Comparison of ENCODE assay signal across 10 cellular contexts in genomic region chr1:198176179-198176578, GRCh38. TPM values are rescaled to one million over a fixed set of nuclear protein-coding genes. Genes with fewer than 3 reads are reported as not detected.
DNase-seq lines count a peak whose midpoint lies in the region; ATAC-seq and TF ChIP-seq lines count a peak whose summit lies in the region.
"Had no signal": no experiment of that assay in that cellular context is flagged by ENCODE, and none has a peak within 500 bp of the region (broad histone marks: within the 10 kb centered on the region; RNA-seq: fewer than 3 reads in every experiment).

No MANE protein-coding gene starts in this region.

- H3K9me3 Mint-ChIP-seq in activated CD4-positive, alpha-beta T cell treated with anti-CD3 and anti-CD28 coated beads, Interleukin-2, amount 10 ng/mL, durations not matched to agents 24 days and 14 days: no peaks in the 10 kb centered on the region
- H3K9me3 Mint-ChIP-seq in activated naive CD4-positive, alpha-beta T cell treated with anti-CD3 and anti-CD28 coated beads, Interleukin-2, amount 50 U/mL, for 72 hours: no peaks in the 10 kb centered on the region
- H3K9me3 Mint-ChIP-seq in stimulated activated effector memory CD8-positive, alpha-beta T cell treated with anti-CD3 and anti-CD28 coated beads, Interleukin-12 subunit alpha, Interleukin-12 subunit beta, amount 100 ng/mL, for 72 hours: no peaks in the 10 kb centered on the region

- no peaks in the 10 kb centered on the region for H3K27me3 Mint-ChIP-seq in activated CD4-positive, alpha-beta T cell treated with anti-CD3 and anti-CD28 coated beads, Interleukin-2, amount 10 ng/mL, durations not matched to agents 24 days and 14 days

- peaks cover 2 to 8% of the 10 kb centered on the region in 2 experiments for H3K36me3 ChIP-seq in SK-N-SH (replicated peaks in 1 of 2; ENCODE audit: control insufficient read depth in 1 of 2, insufficient read depth in 2 of 2, low read length in 1 of 2)

- no peak for TF ChIP-seq CTCF in SK-N-SH (IDR thresholded peaks at IDR 0.05)

- H3K27me3 ChIP-seq in SK-N-SH (ENCODE audit: insufficient read depth): no peaks in the 10 kb centered on the region

- H3K4me2 ChIP-seq in SK-N-SH: no peak overlapping the region

- WGBS in SK-N-SH (ENCODE audit: low lambda C conversion rate): 100% methylated on average over 1 of the region's 1 CpG

- no peak overlapping the region for H3K4me3 ChIP-seq in SK-N-SH (ENCODE audit: low read depth in 2 of 2, low read length in 1 of 2)

- no peak for TF ChIP-seq EP300 in SK-N-SH (IDR thresholded peaks at IDR 0.05; ENCODE audit: borderline replicate concordance in 1 of 2, low read depth in 1 of 2, low read length in 1 of 2)

- no peak for TF ChIP-seq RAD21 in SK-N-SH (IDR thresholded peaks at IDR 0.05; ENCODE audit: low read length)

- H4K20me1 ChIP-seq in SK-N-SH (ENCODE audit: insufficient read depth): peaks cover 97% of the 10 kb centered on the region

- peaks cover 10 to 24% of the 10 kb centered on the region in 2 experiments; a peak in 3 of 4 replicates for H3K4me1 ChIP-seq in SK-N-SH (ENCODE audit: control insufficient read depth in 1 of 2, insufficient read depth in 2 of 2, low read depth in 1 of 2, low read length in 1 of 2)

- peaks cover 29% of the 10 kb centered on the region for H3F3A ChIP-seq in SK-N-SH (replicated peaks; ENCODE audit: insufficient read depth)

- H2AFZ ChIP-seq in SK-N-SH (ENCODE audit: low read depth): no peak overlapping the region

- CTCF ChIA-PET in SK-N-SH (lab: Yijun Ruan, JAX): no interaction called here

- H3K27ac Mint-ChIP-seq in activated CD4-positive, alpha-beta T cell treated with anti-CD3 and anti-CD28 coated beads, Interleukin-2, amount 10 ng/mL, durations not matched to agents 24 days and 14 days: peak overlapping the region; percentile 23
- peak overlapping the region; percentile 89 to 90 for H3K27ac Mint-ChIP-seq in activated naive CD4-positive, alpha-beta T cell treated with anti-CD3 and anti-CD28 coated beads, Interleukin-2, amount 50 U/mL, for 72 hours
- peak overlapping the region; percentile 68 for H3K27ac Mint-ChIP-seq in stimulated activated effector memory CD8-positive, alpha-beta T cell treated with anti-CD3 and anti-CD28 coated beads, Interleukin-12 subunit alpha, Interleukin-12 subunit beta, amount 100 ng/mL, for 72 hours

- peak; percentile 18 for ATAC-seq in HG02973 (IDR thresholded peaks at IDR 0.05; ENCODE audit: unreplicated experiment)
- ATAC-seq in activated naive CD4-positive, alpha-beta T cell treated with anti-CD3 and anti-CD28 coated beads, Interleukin-2, amount 50 U/mL, for 72 hours: peak; percentile 26 to 47
- ATAC-seq in stimulated activated effector memory CD8-positive, alpha-beta T cell treated with anti-CD3 and anti-CD28 coated beads, Interleukin-12 subunit alpha, Interleukin-12 subunit beta, amount 100 ng/mL, for 72 hours: peak; percentile 52

- peaks cover 5% of the 10 kb centered on the region for H3K36me3 Mint-ChIP-seq in activated CD4-positive, alpha-beta T cell treated with anti-CD3 and anti-CD28 coated beads, Interleukin-2, amount 10 ng/mL, durations not matched to agents 24 days and 14 days (ENCODE audit: low read depth)
- H3K36me3 Mint-ChIP-seq in activated naive CD4-positive, alpha-beta T cell treated with anti-CD3 and anti-CD28 coated beads, Interleukin-2, amount 50 U/mL, for 72 hours: no peaks in the 10 kb centered on the region
- peaks cover 4% of the 10 kb centered on the region for H3K36me3 Mint-ChIP-seq in stimulated activated effector memory CD8-positive, alpha-beta T cell treated with anti-CD3 and anti-CD28 coated beads, Interleukin-12 subunit alpha, Interleukin-12 subunit beta, amount 100 ng/mL, for 72 hours

- H3K9me2 ChIP-seq in SK-N-SH: no peaks in the 10 kb centered on the region

- no peak overlapping the region for H3K9ac ChIP-seq in SK-N-SH

- DNase-seq in activated CD4-positive, alpha-beta T cell treated with anti-CD3 and anti-CD28 coated beads, Interleukin-2, amount 10 ng/mL, durations not matched to agents 24 days and 14 days: peak; percentile 53
- DNase-seq in activated CD4-positive, alpha-beta T cell treated with anti-CD3 and anti-CD28 coated beads, Interleukin-2, amount 50 U/mL, for 1 hour: no peak
- no peak for DNase-seq in activated naive CD4-positive, alpha-beta T cell treated with anti-CD3 and anti-CD28 coated beads, Interleukin-2, amount 50 U/mL, for 72 hours (ENCODE audit: low spot score in 2 of 2)
- no peak for DNase-seq in stimulated activated effector memory CD8-positive, alpha-beta T cell treated with anti-CD3 and anti-CD28 coated beads, Interleukin-12 subunit alpha, Interleukin-12 subunit beta, amount 100 ng/mL, for 72 hours (ENCODE audit: low spot score in 2 of 2)
- DNase-seq in SK-N-SH (no peak), inferior parietal cortex (ENCODE audit: extremely low spot score) (no peak)
- DNase-seq in activated CD8-positive, alpha-beta memory T cell treated with anti-CD3 and anti-CD28 coated beads, Interleukin-2, amount 50 U/mL, for 4 hours: no peak
- DNase-seq: hippocampal formation, NCI-H526 treated with DMSO at 0.1 percent for 48 hours had no signal

- no peaks in the 10 kb centered on the region for H3K9me3 ChIP-seq in SK-N-SH

- H3K79me2 ChIP-seq in SK-N-SH (ENCODE audit: insufficient read depth): peaks cover 100% of the 10 kb centered on the region

- POLR2A ChIA-PET in SK-N-SH (lab: Yijun Ruan, JAX): no interaction called here

- peak overlapping the region in 1 of 2 experiments; percentile 63; a peak in 2 of 4 replicates for H3K27ac ChIP-seq in SK-N-SH (ENCODE audit: low read depth in 2 of 2, low read length in 1 of 2)

- H3K4me3 Mint-ChIP-seq in activated CD4-positive, alpha-beta T cell treated with anti-CD3 and anti-CD28 coated beads, Interleukin-2, amount 10 ng/mL, durations not matched to agents 24 days and 14 days: peak overlapping the region; percentile 45
- H3K4me3 Mint-ChIP-seq in stimulated activated effector memory CD8-positive, alpha-beta T cell treated with anti-CD3 and anti-CD28 coated beads, Interleukin-12 subunit alpha, Interleukin-12 subunit beta, amount 100 ng/mL, for 72 hours: peak overlapping the region; percentile 64

- peaks cover 73% of the 10 kb centered on the region for H3K4me1 Mint-ChIP-seq in activated CD4-positive, alpha-beta T cell treated with anti-CD3 and anti-CD28 coated beads, Interleukin-2, amount 10 ng/mL, durations not matched to agents 24 days and 14 days
- H3K4me1 Mint-ChIP-seq in stimulated activated effector memory CD8-positive, alpha-beta T cell treated with anti-CD3 and anti-CD28 coated beads, Interleukin-12 subunit alpha, Interleukin-12 subunit beta, amount 100 ng/mL, for 72 hours: peaks cover 78% of the 10 kb centered on the region

- intact Hi-C loops in activated CD4-positive, alpha-beta T cell treated with anti-CD3 and anti-CD28 coated beads, Interleukin-2, amount 10 ng/mL, durations not matched to agents 24 days and 14 days (cut with micrococcal nuclease): no loop called here

TF ChIP-seq in SK-N-SH, 30 proteins besides CTCF, POLR2A, EP300 and RAD21:
- TF ChIP-seq CHD2 (IDR thresholded peaks at IDR 0.05; ENCODE audit: low read length, partially characterized antibody) (no peak), FOXM1 (IDR thresholded peaks at IDR 0.05; ENCODE audit: low read depth) (no peak), JUND (IDR thresholded peaks at IDR 0.05) (no peak), TCF12 (IDR thresholded peaks at IDR 0.05) (no peak), NFIC (IDR thresholded peaks at IDR 0.05; ENCODE audit: borderline replicate concordance) (no peak), TEAD4 (IDR thresholded peaks at IDR 0.05; ENCODE audit: borderline replicate concordance, insufficient read depth) (no peak), NRF1 (IDR thresholded peaks at IDR 0.05; ENCODE audit: low read depth, low read length) (no peak), RXRA (IDR thresholded peaks at IDR 0.05; ENCODE audit: borderline replicate concordance, low read depth) (no peak)
- TF ChIP-seq, protein P1, sequence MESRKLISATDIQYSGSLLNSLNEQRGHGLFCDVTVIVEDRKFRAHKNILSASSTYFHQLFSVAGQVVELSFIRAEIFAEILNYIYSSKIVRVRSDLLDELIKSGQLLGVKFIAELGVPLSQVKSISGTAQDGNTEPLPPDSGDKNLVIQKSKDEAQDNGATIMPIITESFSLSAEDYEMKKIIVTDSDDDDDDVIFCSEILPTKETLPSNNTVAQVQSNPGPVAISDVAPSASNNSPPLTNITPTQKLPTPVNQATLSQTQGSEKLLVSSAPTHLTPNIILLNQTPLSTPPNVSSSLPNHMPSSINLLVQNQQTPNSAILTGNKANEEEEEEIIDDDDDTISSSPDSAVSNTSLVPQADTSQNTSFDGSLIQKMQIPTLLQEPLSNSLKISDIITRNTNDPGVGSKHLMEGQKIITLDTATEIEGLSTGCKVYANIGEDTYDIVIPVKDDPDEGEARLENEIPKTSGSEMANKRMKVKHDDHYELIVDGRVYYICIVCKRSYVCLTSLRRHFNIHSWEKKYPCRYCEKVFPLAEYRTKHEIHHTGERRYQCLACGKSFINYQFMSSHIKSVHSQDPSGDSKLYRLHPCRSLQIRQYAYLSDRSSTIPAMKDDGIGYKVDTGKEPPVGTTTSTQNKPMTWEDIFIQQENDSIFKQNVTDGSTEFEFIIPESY (IDR thresholded peaks at IDR 0.05; ENCODE audit: borderline replicate concordance, low read depth): no peak

RNA-seq across cellular contexts. Expression of gene NEK7, which starts 19.4 kb away (rescaled TPM):
- total RNA-seq in activated CD4-positive, alpha-beta T cell treated with anti-CD3 and anti-CD28 coated beads, Interleukin-2, amount 10 ng/mL, durations not matched to agents 24 days and 14 days: 61.4 and 69.2 TPM in 2 replicates
- total RNA-seq in activated naive CD4-positive, alpha-beta T cell treated with anti-CD3 and anti-CD28 coated beads, Interleukin-2, amount 50 U/mL, for 72 hours: 10 to 100 TPM; 45.5 to 60.1 TPM
- polyA plus RNA-seq in SK-N-SH (2012; rRNA removed): 85.8 and 146 TPM in 2 replicates
- 148 and 159 TPM in 2 replicates for polyA plus RNA-seq in SK-N-SH (2012; cell fraction: cytosol; rRNA removed)
- 72.1 and 172 TPM in 2 replicates for polyA plus RNA-seq in SK-N-SH (2012; cell fraction: nucleus; rRNA removed)

Comparison
In these comparisons a context has a peak if more than half of its experiments do, and no peak if none do; other contexts are left out.
1. H3K27ac Mint-ChIP-seq: peak in every context shown above with its lines; median percentile 90 in activated naive CD4-positive, alpha-beta T cell treated with anti-CD3 and anti-CD28 coated beads, Interleukin-2, amount 50 U/mL, for 72 hours; 68 in stimulated activated effector memory CD8-positive, alpha-beta T cell treated with anti-CD3 and anti-CD28 coated beads, Interleukin-12 subunit alpha, Interleukin-12 subunit beta, amount 100 ng/mL, for 72 hours; 23 in activated CD4-positive, alpha-beta T cell treated with anti-CD3 and anti-CD28 coated beads, Interleukin-2, amount 10 ng/mL, durations not matched to agents 24 days and 14 days.